In the genomic region with DNA sequence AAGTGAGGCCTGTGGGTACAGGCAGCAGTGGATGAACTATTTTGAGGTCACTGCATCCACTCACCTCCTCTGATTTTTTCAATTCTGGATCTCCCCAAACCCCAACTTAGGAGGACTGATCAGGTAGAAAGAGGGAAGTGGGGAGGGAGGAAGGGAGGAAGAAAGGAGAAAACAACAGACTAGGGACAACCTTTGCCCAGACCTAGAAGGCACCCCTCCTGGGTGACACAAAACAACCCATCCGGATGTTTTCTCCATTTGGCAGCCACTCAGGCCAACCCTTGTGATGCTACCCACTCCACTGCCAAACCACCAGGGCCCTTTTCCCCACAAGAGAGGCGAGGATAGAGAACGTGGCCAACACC, we compare ENCODE assay signal across 1 cellular context.
TF ChIP-seq lines count a peak whose summit lies in the region.

No MANE protein-coding gene starts in this region.

TF ChIP-seq in HepG2, 621 proteins besides CTCF, POLR2A, EP300 and RAD21 (continued from another document and continues in another):
- TF ChIP-seq, protein P1, sequence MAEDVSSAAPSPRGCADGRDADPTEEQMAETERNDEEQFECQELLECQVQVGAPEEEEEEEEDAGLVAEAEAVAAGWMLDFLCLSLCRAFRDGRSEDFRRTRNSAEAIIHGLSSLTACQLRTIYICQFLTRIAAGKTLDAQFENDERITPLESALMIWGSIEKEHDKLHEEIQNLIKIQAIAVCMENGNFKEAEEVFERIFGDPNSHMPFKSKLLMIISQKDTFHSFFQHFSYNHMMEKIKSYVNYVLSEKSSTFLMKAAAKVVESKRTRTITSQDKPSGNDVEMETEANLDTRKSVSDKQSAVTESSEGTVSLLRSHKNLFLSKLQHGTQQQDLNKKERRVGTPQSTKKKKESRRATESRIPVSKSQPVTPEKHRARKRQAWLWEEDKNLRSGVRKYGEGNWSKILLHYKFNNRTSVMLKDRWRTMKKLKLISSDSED (CRISPR knock-in tag; IDR thresholded peaks at IDR 0.05) = no peak
- no peak for TF ChIP-seq ZKSCAN5 (CRISPR knock-in tag; IDR thresholded peaks at IDR 0.05)
- TF ChIP-seq MED1 (CRISPR knock-in tag; IDR thresholded peaks at IDR 0.05) = no peak
- no peak for TF ChIP-seq ZBTB1 (CRISPR knock-in tag; IDR thresholded peaks at IDR 0.05; ENCODE audit: borderline replicate concordance)
- no peak for TF ChIP-seq NPAS2 (CRISPR knock-in tag; IDR thresholded peaks at IDR 0.05; ENCODE audit: borderline replicate concordance)
- TF ChIP-seq, protein P2, sequence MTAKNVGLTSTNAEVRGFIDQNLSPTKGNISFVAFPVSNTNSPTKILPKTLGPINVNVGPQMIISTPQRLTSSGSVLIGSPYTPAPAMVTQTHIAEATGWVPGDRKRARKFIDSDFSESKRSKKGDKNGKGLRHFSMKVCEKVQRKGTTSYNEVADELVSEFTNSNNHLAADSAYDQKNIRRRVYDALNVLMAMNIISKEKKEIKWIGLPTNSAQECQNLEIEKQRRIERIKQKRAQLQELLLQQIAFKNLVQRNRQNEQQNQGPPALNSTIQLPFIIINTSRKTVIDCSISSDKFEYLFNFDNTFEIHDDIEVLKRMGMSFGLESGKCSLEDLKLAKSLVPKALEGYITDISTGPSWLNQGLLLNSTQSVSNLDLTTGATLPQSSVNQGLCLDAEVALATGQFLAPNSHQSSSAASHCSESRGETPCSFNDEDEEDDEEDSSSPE (CRISPR knock-in tag; IDR thresholded peaks at IDR 0.05) = no peak; the same call in 1 of the 2 replicates
- TF ChIP-seq IKZF1 (IDR thresholded peaks at IDR 0.05) = no peak
- TF ChIP-seq, protein P3, sequence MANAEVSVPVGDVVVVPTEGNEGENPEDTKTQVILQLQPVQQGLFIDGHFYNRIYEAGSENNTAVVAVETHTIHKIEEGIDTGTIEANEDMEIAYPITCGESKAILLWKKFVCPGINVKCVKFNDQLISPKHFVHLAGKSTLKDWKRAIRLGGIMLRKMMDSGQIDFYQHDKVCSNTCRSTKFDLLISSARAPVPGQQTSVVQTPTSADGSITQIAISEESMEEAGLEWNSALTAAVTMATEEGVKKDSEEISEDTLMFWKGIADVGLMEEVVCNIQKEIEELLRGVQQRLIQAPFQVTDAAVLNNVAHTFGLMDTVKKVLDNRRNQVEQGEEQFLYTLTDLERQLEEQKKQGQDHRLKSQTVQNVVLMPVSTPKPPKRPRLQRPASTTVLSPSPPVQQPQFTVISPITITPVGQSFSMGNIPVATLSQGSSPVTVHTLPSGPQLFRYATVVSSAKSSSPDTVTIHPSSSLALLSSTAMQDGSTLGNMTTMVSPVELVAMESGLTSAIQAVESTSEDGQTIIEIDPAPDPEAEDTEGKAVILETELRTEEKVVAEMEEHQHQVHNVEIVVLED (CRISPR knock-in tag; IDR thresholded peaks at IDR 0.05; ENCODE audit: borderline replicate concordance) = no peak
- TF ChIP-seq ZNF605 (CRISPR knock-in tag; IDR thresholded peaks at IDR 0.05) = peak; percentile 22; the same call in 1 of the 2 replicates
- no peak for TF ChIP-seq CBFB (CRISPR knock-in tag; IDR thresholded peaks at IDR 0.05)
- no peak for TF ChIP-seq RNF2 (conservative IDR thresholded peaks at IDR 0.05; ENCODE audit: low read depth)
- TF ChIP-seq ZNF883 (CRISPR knock-in tag; IDR thresholded peaks at IDR 0.05; ENCODE audit: not compliant biosample characterization) = no peak
- no peak for TF ChIP-seq ETV6 (CRISPR knock-in tag; conservative IDR thresholded peaks at IDR 0.05)
- no peak for TF ChIP-seq KDM5B (CRISPR knock-in tag; IDR thresholded peaks at IDR 0.05; ENCODE audit: borderline replicate concordance)
- no peak for TF ChIP-seq HMG20A (CRISPR knock-in tag; IDR thresholded peaks at IDR 0.05; ENCODE audit: borderline replicate concordance)
- no peak for TF ChIP-seq TGIF2 (CRISPR knock-in tag; IDR thresholded peaks at IDR 0.05)
- no peak for TF ChIP-seq SOX5 (CRISPR knock-in tag; IDR thresholded peaks at IDR 0.05; ENCODE audit: borderline replicate concordance)
- TF ChIP-seq SIN3B (IDR thresholded peaks at IDR 0.05; ENCODE audit: low read length) = no peak
- TF ChIP-seq ZNF547 (CRISPR knock-in tag; IDR thresholded peaks at IDR 0.05) = no peak
- TF ChIP-seq ZNF577 (CRISPR knock-in tag; IDR thresholded peaks at IDR 0.05; ENCODE audit: borderline replicate concordance, low read depth) = no peak
- TF ChIP-seq ZNF367 (CRISPR knock-in tag; IDR thresholded peaks at IDR 0.05; ENCODE audit: borderline replicate concordance) = no peak
- no peak for TF ChIP-seq ZNF879 (CRISPR knock-in tag; IDR thresholded peaks at IDR 0.05)
- TF ChIP-seq, protein P4, sequence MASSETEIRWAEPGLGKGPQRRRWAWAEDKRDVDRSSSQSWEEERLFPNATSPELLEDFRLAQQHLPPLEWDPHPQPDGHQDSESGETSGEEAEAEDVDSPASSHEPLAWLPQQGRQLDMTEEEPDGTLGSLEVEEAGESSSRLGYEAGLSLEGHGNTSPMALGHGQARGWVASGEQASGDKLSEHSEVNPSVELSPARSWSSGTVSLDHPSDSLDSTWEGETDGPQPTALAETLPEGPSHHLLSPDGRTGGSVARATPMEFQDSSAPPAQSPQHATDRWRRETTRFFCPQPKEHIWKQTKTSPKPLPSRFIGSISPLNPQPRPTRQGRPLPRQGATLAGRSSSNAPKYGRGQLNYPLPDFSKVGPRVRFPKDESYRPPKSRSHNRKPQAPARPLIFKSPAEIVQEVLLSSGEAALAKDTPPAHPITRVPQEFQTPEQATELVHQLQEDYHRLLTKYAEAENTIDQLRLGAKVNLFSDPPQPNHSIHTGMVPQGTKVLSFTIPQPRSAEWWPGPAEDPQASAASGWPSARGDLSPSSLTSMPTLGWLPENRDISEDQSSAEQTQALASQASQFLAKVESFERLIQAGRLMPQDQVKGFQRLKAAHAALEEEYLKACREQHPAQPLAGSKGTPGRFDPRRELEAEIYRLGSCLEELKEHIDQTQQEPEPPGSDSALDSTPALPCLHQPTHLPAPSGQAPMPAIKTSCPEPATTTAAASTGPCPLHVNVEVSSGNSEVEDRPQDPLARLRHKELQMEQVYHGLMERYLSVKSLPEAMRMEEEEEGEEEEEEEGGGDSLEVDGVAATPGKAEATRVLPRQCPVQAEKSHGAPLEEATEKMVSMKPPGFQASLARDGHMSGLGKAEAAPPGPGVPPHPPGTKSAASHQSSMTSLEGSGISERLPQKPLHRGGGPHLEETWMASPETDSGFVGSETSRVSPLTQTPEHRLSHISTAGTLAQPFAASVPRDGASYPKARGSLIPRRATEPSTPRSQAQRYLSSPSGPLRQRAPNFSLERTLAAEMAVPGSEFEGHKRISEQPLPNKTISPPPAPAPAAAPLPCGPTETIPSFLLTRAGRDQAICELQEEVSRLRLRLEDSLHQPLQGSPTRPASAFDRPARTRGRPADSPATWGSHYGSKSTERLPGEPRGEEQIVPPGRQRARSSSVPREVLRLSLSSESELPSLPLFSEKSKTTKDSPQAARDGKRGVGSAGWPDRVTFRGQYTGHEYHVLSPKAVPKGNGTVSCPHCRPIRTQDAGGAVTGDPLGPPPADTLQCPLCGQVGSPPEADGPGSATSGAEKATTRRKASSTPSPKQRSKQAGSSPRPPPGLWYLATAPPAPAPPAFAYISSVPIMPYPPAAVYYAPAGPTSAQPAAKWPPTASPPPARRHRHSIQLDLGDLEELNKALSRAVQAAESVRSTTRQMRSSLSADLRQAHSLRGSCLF (CRISPR knock-in tag; IDR thresholded peaks at IDR 0.05; ENCODE audit: borderline replicate concordance) = no peak
- no peak for TF ChIP-seq ZNF777 (CRISPR knock-in tag; IDR thresholded peaks at IDR 0.05)
- TF ChIP-seq SRY (CRISPR knock-in tag; IDR thresholded peaks at IDR 0.05) = peak; percentile 10; the same call in 1 of the 2 replicates
- no peak for TF ChIP-seq ARNT2 (CRISPR knock-in tag; IDR thresholded peaks at IDR 0.05; ENCODE audit: low read depth)
- TF ChIP-seq, protein P5, sequence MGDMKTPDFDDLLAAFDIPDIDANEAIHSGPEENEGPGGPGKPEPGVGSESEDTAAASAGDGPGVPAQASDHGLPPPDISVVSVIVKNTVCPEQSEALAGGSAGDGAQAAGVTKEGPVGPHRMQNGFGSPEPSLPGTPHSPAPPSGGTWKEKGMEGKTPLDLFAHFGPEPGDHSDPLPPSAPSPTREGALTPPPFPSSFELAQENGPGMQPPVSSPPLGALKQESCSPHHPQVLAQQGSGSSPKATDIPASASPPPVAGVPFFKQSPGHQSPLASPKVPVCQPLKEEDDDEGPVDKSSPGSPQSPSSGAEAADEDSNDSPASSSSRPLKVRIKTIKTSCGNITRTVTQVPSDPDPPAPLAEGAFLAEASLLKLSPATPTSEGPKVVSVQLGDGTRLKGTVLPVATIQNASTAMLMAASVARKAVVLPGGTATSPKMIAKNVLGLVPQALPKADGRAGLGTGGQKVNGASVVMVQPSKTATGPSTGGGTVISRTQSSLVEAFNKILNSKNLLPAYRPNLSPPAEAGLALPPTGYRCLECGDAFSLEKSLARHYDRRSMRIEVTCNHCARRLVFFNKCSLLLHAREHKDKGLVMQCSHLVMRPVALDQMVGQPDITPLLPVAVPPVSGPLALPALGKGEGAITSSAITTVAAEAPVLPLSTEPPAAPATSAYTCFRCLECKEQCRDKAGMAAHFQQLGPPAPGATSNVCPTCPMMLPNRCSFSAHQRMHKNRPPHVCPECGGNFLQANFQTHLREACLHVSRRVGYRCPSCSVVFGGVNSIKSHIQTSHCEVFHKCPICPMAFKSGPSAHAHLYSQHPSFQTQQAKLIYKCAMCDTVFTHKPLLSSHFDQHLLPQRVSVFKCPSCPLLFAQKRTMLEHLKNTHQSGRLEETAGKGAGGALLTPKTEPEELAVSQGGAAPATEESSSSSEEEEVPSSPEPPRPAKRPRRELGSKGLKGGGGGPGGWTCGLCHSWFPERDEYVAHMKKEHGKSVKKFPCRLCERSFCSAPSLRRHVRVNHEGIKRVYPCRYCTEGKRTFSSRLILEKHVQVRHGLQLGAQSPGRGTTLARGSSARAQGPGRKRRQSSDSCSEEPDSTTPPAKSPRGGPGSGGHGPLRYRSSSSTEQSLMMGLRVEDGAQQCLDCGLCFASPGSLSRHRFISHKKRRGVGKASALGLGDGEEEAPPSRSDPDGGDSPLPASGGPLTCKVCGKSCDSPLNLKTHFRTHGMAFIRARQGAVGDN (CRISPR knock-in tag; IDR thresholded peaks at IDR 0.05) = no peak
- TF ChIP-seq, protein P6, sequence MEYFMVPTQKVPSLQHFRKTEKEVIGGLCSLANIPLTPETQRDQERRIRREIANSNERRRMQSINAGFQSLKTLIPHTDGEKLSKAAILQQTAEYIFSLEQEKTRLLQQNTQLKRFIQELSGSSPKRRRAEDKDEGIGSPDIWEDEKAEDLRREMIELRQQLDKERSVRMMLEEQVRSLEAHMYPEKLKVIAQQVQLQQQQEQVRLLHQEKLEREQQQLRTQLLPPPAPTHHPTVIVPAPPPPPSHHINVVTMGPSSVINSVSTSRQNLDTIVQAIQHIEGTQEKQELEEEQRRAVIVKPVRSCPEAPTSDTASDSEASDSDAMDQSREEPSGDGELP (IDR thresholded peaks at IDR 0.05; ENCODE audit: borderline replicate concordance, low read depth) = no peak
- TF ChIP-seq ASH2L (IDR thresholded peaks at IDR 0.05; ENCODE audit: insufficient read length, low read depth, low read length) = no peak
- TF ChIP-seq, protein P7, sequence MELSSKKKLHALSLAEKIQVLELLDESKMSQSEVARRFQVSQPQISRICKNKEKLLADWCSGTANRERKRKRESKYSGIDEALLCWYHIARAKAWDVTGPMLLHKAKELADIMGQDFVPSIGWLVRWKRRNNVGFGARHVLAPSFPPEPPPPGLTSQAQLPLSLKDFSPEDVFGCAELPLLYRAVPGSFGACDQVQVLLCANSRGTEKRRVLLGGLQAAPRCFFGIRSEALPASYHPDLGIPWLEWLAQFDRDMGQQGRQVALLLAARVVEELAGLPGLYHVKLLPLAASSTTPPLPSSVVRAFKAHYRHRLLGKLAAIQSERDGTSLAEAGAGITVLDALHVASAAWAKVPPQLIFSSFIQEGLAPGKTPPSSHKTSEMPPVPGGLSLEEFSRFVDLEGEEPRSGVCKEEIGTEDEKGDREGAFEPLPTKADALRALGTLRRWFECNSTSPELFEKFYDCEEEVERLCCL (CRISPR knock-in tag; IDR thresholded peaks at IDR 0.05; ENCODE audit: borderline replicate concordance) = peak; percentile 90; the same call in 1 of the 2 replicates
- peak; percentile 67 for TF ChIP-seq KLF12 (CRISPR knock-in tag; IDR thresholded peaks at IDR 0.05; ENCODE audit: borderline replicate concordance)
- TF ChIP-seq GPN1 (CRISPR knock-in tag; IDR thresholded peaks at IDR 0.05; ENCODE audit: borderline replicate concordance) = no peak
- TF ChIP-seq, protein P8, sequence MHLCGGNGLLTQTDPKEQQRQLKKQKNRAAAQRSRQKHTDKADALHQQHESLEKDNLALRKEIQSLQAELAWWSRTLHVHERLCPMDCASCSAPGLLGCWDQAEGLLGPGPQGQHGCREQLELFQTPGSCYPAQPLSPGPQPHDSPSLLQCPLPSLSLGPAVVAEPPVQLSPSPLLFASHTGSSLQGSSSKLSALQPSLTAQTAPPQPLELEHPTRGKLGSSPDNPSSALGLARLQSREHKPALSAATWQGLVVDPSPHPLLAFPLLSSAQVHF (CRISPR knock-in tag; IDR thresholded peaks at IDR 0.05) = no peak; the same call in 1 of the 2 replicates
- TF ChIP-seq NCOA1 (CRISPR knock-in tag; IDR thresholded peaks at IDR 0.05) = no peak
- no peak for TF ChIP-seq SMYD3 (CRISPR knock-in tag; IDR thresholded peaks at IDR 0.05)
- TF ChIP-seq, protein P9, sequence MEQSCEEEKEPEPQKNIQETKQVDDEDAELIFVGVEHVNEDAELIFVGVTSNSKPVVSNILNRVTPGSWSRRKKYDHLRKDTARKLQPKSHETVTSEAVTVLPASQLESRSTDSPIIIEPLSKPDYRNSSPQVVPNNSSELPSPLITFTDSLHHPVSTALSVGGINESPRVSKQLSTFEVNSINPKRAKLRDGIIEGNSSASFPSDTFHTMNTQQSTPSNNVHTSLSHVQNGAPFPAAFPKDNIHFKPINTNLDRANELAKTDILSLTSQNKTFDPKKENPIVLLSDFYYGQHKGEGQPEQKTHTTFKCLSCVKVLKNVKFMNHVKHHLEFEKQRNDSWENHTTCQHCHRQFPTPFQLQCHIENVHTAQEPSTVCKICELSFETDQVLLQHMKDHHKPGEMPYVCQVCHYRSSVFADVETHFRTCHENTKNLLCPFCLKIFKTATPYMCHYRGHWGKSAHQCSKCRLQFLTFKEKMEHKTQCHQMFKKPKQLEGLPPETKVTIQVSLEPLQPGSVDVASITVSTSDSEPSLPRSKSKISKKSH (CRISPR knock-in tag; IDR thresholded peaks at IDR 0.05; ENCODE audit: borderline replicate concordance) = no peak
- TF ChIP-seq ZMAT3 (CRISPR knock-in tag; conservative IDR thresholded peaks at IDR 0.05) = no peak
- TF ChIP-seq KAT8 (CRISPR knock-in tag; IDR thresholded peaks at IDR 0.05) = no peak
- TF ChIP-seq, protein P10, sequence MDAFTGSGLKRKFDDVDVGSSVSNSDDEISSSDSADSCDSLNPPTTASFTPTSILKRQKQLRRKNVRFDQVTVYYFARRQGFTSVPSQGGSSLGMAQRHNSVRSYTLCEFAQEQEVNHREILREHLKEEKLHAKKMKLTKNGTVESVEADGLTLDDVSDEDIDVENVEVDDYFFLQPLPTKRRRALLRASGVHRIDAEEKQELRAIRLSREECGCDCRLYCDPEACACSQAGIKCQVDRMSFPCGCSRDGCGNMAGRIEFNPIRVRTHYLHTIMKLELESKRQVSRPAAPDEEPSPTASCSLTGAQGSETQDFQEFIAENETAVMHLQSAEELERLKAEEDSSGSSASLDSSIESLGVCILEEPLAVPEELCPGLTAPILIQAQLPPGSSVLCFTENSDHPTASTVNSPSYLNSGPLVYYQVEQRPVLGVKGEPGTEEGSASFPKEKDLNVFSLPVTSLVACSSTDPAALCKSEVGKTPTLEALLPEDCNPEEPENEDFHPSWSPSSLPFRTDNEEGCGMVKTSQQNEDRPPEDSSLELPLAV (CRISPR knock-in tag; conservative IDR thresholded peaks at IDR 0.05; ENCODE audit: low read depth) = no peak
- TF ChIP-seq NR2C2 (CRISPR knock-in tag; IDR thresholded peaks at IDR 0.05; ENCODE audit: borderline replicate concordance) = no peak
